In genomic region chrX:106611682-106612402, GRCh38 we compare ENCODE assay signal across 8 cellular contexts. TPM values are rescaled to one million over a fixed set of nuclear protein-coding genes. Genes with fewer than 3 reads are reported as not detected.
DNase-seq lines count a peak whose midpoint lies in the region; ATAC-seq and TF ChIP-seq lines count a peak whose summit lies in the region.

Gene RADX (plus strand): TSS chrX:106611978. CDS start chrX:106612081, 103 bp downstream.

- H3K36me3 ChIP-seq in KMS-11 (ENCODE audit: insufficient read depth) (no peaks in the 10 kb centered on the region), hepatocyte (replicated peaks; ENCODE audit: insufficient read depth, low read depth) (no peaks in the 10 kb centered on the region), uterus (no peaks in the 10 kb centered on the region)

- H2AFZ ChIP-seq in KMS-11 (ENCODE audit: low read depth) (peak within 1 kb of the TSS; percentile 93), hepatocyte (peak within 1 kb of the TSS; percentile 84)

- CTCF ChIA-PET in T-cell (lab: Charles Lee): interaction anchor here (0.7 to 2.0 kb wide), 2 partner anchors 130 to 936 kb away, joined by 5 read pairs; no protein-coding TSS in a partner anchor

- peaks cover 0 to 13% of the 10 kb centered on the region in 2 donors for H3K27me3 Mint-ChIP-seq in T-cell

- TF ChIP-seq CTCF in KMS-11 (conservative IDR thresholded peaks at IDR 0.05; ENCODE audit: low read depth, low read length) (no peak), hepatocyte (IDR thresholded peaks at IDR 0.05; ENCODE audit: poor library complexity) (no peak), uterus (IDR thresholded peaks at IDR 0.05) (no peak)

- peak within 1 kb of the TSS; percentile 73 for H3K4me2 ChIP-seq in KMS-11
- H3K4me2 ChIP-seq in hepatocyte: peak within 1 kb of the TSS; percentile 87

- H3K9me3 ChIP-seq in hepatocyte (ENCODE audit: low read depth): no peaks in the 10 kb centered on the region
- H3K9me3 ChIP-seq in uterus: no peaks in the 10 kb centered on the region

- H3K9me3 Mint-ChIP-seq in T-cell: no peaks in the 10 kb centered on the region

- H3K4me3 ChIP-seq in KMS-11 (IDR thresholded peaks at IDR 0.05; ENCODE audit: insufficient read depth, low read depth, low read length) (no peak within 1 kb of the TSS), hepatocyte (peak within 1 kb of the TSS; percentile 28), uterus (peak within 1 kb of the TSS; percentile 35 to 47)

- no peaks in the 10 kb centered on the region for H3K36me3 Mint-ChIP-seq in T-cell

- peaks cover 24 to 45% (median 30%) of the 10 kb centered on the region in 3 donors for H3K4me1 Mint-ChIP-seq in T-cell

- no peaks in the 10 kb centered on the region for H3K27me3 ChIP-seq in KMS-11 (ENCODE audit: insufficient read depth, low read depth)
- H3K27me3 ChIP-seq in hepatocyte: no peaks in the 10 kb centered on the region
- H3K27me3 ChIP-seq in uterus: peaks cover 0 to 10% of the 10 kb centered on the region in 2 donors

- H3K27ac ChIP-seq in KMS-11 (peak within 1 kb of the TSS; percentile 66), hepatocyte (peak within 1 kb of the TSS; percentile 9), uterus (peak within 1 kb of the TSS in 1 of 2 donors; percentile 61)

- WGBS in hepatocyte (ENCODE audit: low lambda C conversion rate, missing lambda C conversion rate): 44% methylated on average over 45 of the region's 46 CpGs

- H3K9me2 ChIP-seq in hepatocyte (replicated peaks; ENCODE audit: insufficient read depth): no peaks in the 10 kb centered on the region

- POLR2A ChIA-PET in T-cell (lab: Charles Lee): interaction anchor here in 1 of 2 donors (0.5 to 0.7 kb wide), 2 partner anchors 1404 to 1413 kb away, joined by 3 to 4 read pairs; no protein-coding TSS in a partner anchor

- TF ChIP-seq POLR2A in uterus (IDR thresholded peaks at IDR 0.05): peak in 1 of 2 donors; percentile 31

- H3K79me2 ChIP-seq in KMS-11 (ENCODE audit: insufficient read depth, low read depth) (no peaks in the 10 kb centered on the region), hepatocyte (no peaks in the 10 kb centered on the region)

- no peaks in the 10 kb centered on the region for H4K20me1 ChIP-seq in KMS-11 (ENCODE audit: insufficient read depth)
- no peaks in the 10 kb centered on the region for H4K20me1 ChIP-seq in hepatocyte (ENCODE audit: insufficient read depth, poor library complexity, severe bottlenecking)

- H3K4me1 ChIP-seq in KMS-11 (ENCODE audit: low read depth, poor library complexity, severe bottlenecking): peaks cover 16% of the 10 kb centered on the region
- no peaks in the 10 kb centered on the region for H3K4me1 ChIP-seq in hepatocyte (ENCODE audit: insufficient read depth)
- no peaks in the 10 kb centered on the region for H3K4me1 ChIP-seq in uterus

- H3K9ac ChIP-seq in KMS-11: peak within 1 kb of the TSS; percentile 81

- peak within 1 kb of the TSS; percentile 91 to 93 (median 92) for H3K4me3 Mint-ChIP-seq in T-cell

- DNase-seq in ELF-1 (ENCODE audit: low read depth, low spot score) (peak; percentile 93), T-cell (peak; percentile 65 to 90 (median 86)), anterior cingulate cortex (lab: John Stamatoyannopoulos, UW) (peak in 56 of 58 donors; percentile 3 to 87 (median 66)), hepatocyte (ENCODE audit: low spot score) (peak; percentile 89), renal cortical epithelial cell (ENCODE audit: low read depth) (peak; percentile 73), uterus (peak; percentile 69 to 72)

- peak within 1 kb of the TSS; percentile 91 to 92 for H3K27ac Mint-ChIP-seq in T-cell

- peak; percentile 96 for ATAC-seq in GM21786 (IDR thresholded peaks at IDR 0.05; ENCODE audit: unreplicated experiment)
- peak; percentile 92 to 98 (median 96) for ATAC-seq in T-cell (replicated peaks in 1 of 4)

- intact Hi-C loops in uterus (cut with DNase I; ENCODE audit: low total_unique reads): no loop called here

RNA-seq across cellular contexts. Expression of gene RADX, which starts in this region (rescaled TPM):
- total RNA-seq in T-cell: 10 to 100 TPM in 2 of 5 donors, 1 to 10 TPM in 3; 6.9 to 15.5 (median 9.9) TPM
- total RNA-seq in hepatocyte: 2.6 and 4.2 TPM in 2 replicates
- 2.1 and 2.9 TPM in 2 replicates for polyA plus RNA-seq in hepatocyte
- total RNA-seq in renal cortical epithelial cell: 1.0 and 5.0 TPM in 2 replicates
- 10 to 100 TPM in 2 of 4 donors, 1 to 10 TPM in 2; 2.1 to 15.7 (median 8.5) TPM for total RNA-seq in uterus
